8 cellular contexts compared by ENCODE assay signal in the genomic region with DNA sequence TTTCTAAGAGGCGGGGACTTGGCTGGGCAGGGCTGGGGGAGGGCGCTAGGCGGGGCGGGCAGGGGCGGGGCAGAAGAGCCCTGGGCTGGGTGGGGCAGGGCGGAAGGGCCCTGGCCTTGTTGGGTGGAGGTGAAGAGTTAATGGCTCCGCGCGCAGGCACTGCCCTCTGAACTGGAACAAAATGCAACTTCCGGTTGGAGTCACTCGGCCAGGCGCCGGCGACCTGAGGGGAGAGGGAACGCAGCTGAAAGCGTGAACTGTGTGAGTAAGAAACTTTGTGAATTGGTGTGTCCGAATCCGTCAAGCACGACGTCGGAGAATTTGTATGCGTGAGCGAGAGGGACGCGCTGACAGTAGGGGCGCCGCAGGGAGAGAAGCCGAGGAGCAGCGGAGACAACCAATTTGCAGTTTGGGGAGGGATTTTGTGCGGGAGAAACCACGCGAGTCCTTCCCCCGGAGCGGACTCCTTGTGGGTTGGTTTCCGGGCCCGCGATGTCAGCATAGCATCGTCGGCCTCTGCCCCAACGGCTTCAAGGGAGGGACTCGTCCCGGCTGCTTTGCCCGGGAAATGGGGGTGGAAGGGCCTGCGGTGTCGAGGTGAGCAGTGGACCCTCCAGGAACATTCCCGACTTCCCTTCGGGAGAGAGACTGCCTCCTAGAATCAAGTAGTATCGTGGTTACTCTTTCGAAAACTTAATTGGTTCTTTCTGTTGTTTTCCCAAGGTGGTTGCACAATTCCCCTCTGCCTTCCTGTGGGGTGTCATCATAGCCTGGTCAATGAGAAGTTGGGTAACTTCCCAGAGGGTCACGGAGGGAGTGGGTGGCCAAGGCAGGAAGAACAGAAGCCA. TPM values are rescaled to one million over a fixed set of nuclear protein-coding genes. Genes with fewer than 3 reads are reported as not detected.
A peak's percentile ranks its signal among the peaks of the same experiment; 100 is the strongest.
DNase-seq lines count a peak whose midpoint lies in the region; ATAC-seq and TF ChIP-seq lines count a peak whose summit lies in the region.

A gene with protein sequence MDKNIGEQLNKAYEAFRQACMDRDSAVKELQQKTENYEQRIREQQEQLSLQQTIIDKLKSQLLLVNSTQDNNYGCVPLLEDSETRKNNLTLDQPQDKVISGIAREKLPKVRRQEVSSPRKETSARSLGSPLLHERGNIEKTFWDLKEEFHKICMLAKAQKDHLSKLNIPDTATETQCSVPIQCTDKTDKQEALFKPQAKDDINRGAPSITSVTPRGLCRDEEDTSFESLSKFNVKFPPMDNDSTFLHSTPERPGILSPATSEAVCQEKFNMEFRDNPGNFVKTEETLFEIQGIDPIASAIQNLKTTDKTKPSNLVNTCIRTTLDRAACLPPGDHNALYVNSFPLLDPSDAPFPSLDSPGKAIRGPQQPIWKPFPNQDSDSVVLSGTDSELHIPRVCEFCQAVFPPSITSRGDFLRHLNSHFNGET (plus strand): TSS at position 203 of the 848 bp plus-strand sequence. CDS start 19,235 bp downstream, outside the sequence.

- H3K4me3 Mint-ChIP-seq in HFFc6, result peak within 1 kb of the TSS; percentile 99
- H3K4me3 Mint-ChIP-seq in activated naive CD4-positive, alpha-beta T cell treated with anti-CD3 and anti-CD28 coated beads, Interleukin-2, amount 50 U/mL, for 24 hours, result peak within 1 kb of the TSS; percentile 98

- H3K27me3 ChIP-seq in testis, result no peaks in the 10 kb centered on the region

- no peaks in the 10 kb centered on the region for H3K9me3 ChIP-seq in testis

- peak; percentile 97 for ATAC-seq in SK-N-SH treated with all-trans-retinoic acid at 6 μM for 48 hours
- ATAC-seq in omental fat pad (ENCODE audit: low FRiP score), result peak; percentile 97

- DNase-seq in GM04504 (ENCODE audit: low read depth) (peak; percentile 99), HFFc6 (peak; percentile 89), NB4 (ENCODE audit: low read depth) (peak; percentile 98), glomerular endothelial cell (ENCODE audit: extremely low read depth, low read depth, low spot score) (no peak), omental fat pad (ENCODE audit: low spot score) (peak; percentile 82), testis (peak; percentile 96)

- peaks cover 8% of the 10 kb centered on the region for H3K27me3 Mint-ChIP-seq in HFFc6 (ENCODE audit: insufficient read depth)
- H3K27me3 Mint-ChIP-seq in activated naive CD4-positive, alpha-beta T cell treated with anti-CD3 and anti-CD28 coated beads, Interleukin-2, amount 50 U/mL, for 24 hours, result no peaks in the 10 kb centered on the region

- TF ChIP-seq POLR2A in NB4 (IDR thresholded peaks at IDR 0.05; ENCODE audit: extremely low read depth, insufficient read length), result peak; percentile 93
- peak; percentile 76 for TF ChIP-seq POLR2A in testis (IDR thresholded peaks at IDR 0.05)

- H3K27ac Mint-ChIP-seq in HFFc6, result peak within 1 kb of the TSS; percentile 100
- peak within 1 kb of the TSS; percentile 98 for H3K27ac Mint-ChIP-seq in activated naive CD4-positive, alpha-beta T cell treated with anti-CD3 and anti-CD28 coated beads, Interleukin-2, amount 50 U/mL, for 24 hours

- H3K4me3 ChIP-seq in NB4 (ENCODE audit: low read depth, low read length) (peak within 1 kb of the TSS; percentile 77), testis (peak within 1 kb of the TSS; percentile 90 to 97)

- peak; percentile 23; the same call in 1 of the 2 replicates for TF ChIP-seq CTCF in HFFc6 (IDR thresholded peaks at IDR 0.05)
- no peak for TF ChIP-seq CTCF in NB4 (IDR thresholded peaks at IDR 0.05; ENCODE audit: low read depth, low read length)
- TF ChIP-seq CTCF in omental fat pad (IDR thresholded peaks at IDR 0.05), result no peak
- TF ChIP-seq CTCF in testis (IDR thresholded peaks at IDR 0.05), result peak in 1 of 3 experiments; percentile 3

- H3K9me3 Mint-ChIP-seq in HFFc6, result no peaks in the 10 kb centered on the region
- H3K9me3 Mint-ChIP-seq in activated naive CD4-positive, alpha-beta T cell treated with anti-CD3 and anti-CD28 coated beads, Interleukin-2, amount 50 U/mL, for 24 hours, result no peaks in the 10 kb centered on the region

- H3K4me1 Mint-ChIP-seq in HFFc6 (ENCODE audit: low read depth), result peaks cover 46% of the 10 kb centered on the region
- peaks cover 56% of the 10 kb centered on the region for H3K4me1 Mint-ChIP-seq in activated naive CD4-positive, alpha-beta T cell treated with anti-CD3 and anti-CD28 coated beads, Interleukin-2, amount 50 U/mL, for 24 hours

- intact Hi-C loops in testis (cut with DNase I; ENCODE audit: low total_unique reads), result no loop called here

- no peaks in the 10 kb centered on the region for H3K36me3 ChIP-seq in testis (ENCODE audit: low read depth, missing control alignments)

- peaks cover 11% of the 10 kb centered on the region for H3K4me1 ChIP-seq in testis

- 0% methylated on average over 36 to 50 of the region's 50 CpGs for WGBS in testis, 2 donors

- peaks cover 25% of the 10 kb centered on the region for H3K36me3 Mint-ChIP-seq in HFFc6 (ENCODE audit: low read depth)
- peaks cover 21% of the 10 kb centered on the region for H3K36me3 Mint-ChIP-seq in activated naive CD4-positive, alpha-beta T cell treated with anti-CD3 and anti-CD28 coated beads, Interleukin-2, amount 50 U/mL, for 24 hours

- H3K27ac ChIP-seq in testis, result peak within 1 kb of the TSS; percentile 90 to 91

TF ChIP-seq in SK-N-SH treated with all-trans-retinoic acid at 6 μM for 48 hours, 23 proteins besides CTCF, POLR2A, EP300 and RAD21:
- TF ChIP-seq CSDC2 (CRISPR knock-in tag; IDR thresholded peaks at IDR 0.05) (no peak), GLIS3 (CRISPR knock-in tag; IDR thresholded peaks at IDR 0.05) (no peak), SNAI2 (CRISPR knock-in tag; IDR thresholded peaks at IDR 0.05) (no peak), ZFP3 (CRISPR knock-in tag; IDR thresholded peaks at IDR 0.05) (no peak), ZC3H10 (CRISPR knock-in tag; IDR thresholded peaks at IDR 0.05) (no peak), OSR1 (CRISPR knock-in tag; IDR thresholded peaks at IDR 0.05) (no peak), ZNF8 (CRISPR knock-in tag; IDR thresholded peaks at IDR 0.05) (no peak), ZFP30 (CRISPR knock-in tag; IDR thresholded peaks at IDR 0.05) (no peak), PPARA (CRISPR knock-in tag; IDR thresholded peaks at IDR 0.05; ENCODE audit: borderline replicate concordance) (no peak), ISL1 (CRISPR knock-in tag; IDR thresholded peaks at IDR 0.05) (no peak), ZNF565 (CRISPR knock-in tag; conservative IDR thresholded peaks at IDR 0.05; ENCODE audit: low read depth) (no peak)
- TF ChIP-seq, protein P1, sequence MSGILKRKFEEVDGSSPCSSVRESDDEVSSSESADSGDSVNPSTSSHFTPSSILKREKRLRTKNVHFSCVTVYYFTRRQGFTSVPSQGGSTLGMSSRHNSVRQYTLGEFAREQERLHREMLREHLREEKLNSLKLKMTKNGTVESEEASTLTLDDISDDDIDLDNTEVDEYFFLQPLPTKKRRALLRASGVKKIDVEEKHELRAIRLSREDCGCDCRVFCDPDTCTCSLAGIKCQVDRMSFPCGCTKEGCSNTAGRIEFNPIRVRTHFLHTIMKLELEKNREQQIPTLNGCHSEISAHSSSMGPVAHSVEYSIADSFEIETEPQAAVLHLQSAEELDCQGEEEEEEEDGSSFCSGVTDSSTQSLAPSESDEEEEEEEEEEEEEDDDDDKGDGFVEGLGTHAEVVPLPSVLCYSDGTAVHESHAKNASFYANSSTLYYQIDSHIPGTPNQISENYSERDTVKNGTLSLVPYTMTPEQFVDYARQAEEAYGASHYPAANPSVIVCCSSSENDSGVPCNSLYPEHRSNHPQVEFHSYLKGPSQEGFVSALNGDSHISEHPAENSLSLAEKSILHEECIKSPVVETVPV (CRISPR knock-in tag; IDR thresholded peaks at IDR 0.05), result no peak
- TF ChIP-seq, protein P2, sequence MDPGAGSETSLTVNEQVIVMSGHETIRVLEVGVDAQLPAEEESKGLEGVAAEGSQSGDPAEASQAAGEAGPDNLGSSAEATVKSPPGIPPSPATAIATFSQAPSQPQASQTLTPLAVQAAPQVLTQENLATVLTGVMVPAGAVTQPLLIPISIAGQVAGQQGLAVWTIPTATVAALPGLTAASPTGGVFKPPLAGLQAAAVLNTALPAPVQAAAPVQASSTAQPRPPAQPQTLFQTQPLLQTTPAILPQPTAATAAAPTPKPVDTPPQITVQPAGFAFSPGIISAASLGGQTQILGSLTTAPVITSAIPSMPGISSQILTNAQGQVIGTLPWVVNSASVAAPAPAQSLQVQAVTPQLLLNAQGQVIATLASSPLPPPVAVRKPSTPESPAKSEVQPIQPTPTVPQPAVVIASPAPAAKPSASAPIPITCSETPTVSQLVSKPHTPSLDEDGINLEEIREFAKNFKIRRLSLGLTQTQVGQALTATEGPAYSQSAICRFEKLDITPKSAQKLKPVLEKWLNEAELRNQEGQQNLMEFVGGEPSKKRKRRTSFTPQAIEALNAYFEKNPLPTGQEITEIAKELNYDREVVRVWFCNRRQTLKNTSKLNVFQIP (CRISPR knock-in tag; IDR thresholded peaks at IDR 0.05; ENCODE audit: borderline replicate concordance, low read depth), result no peak
- TF ChIP-seq, protein P3, sequence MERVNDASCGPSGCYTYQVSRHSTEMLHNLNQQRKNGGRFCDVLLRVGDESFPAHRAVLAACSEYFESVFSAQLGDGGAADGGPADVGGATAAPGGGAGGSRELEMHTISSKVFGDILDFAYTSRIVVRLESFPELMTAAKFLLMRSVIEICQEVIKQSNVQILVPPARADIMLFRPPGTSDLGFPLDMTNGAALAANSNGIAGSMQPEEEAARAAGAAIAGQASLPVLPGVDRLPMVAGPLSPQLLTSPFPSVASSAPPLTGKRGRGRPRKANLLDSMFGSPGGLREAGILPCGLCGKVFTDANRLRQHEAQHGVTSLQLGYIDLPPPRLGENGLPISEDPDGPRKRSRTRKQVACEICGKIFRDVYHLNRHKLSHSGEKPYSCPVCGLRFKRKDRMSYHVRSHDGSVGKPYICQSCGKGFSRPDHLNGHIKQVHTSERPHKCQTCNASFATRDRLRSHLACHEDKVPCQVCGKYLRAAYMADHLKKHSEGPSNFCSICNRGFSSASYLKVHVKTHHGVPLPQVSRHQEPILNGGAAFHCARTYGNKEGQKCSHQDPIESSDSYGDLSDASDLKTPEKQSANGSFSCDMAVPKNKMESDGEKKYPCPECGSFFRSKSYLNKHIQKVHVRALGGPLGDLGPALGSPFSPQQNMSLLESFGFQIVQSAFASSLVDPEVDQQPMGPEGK (CRISPR knock-in tag; IDR thresholded peaks at IDR 0.05; ENCODE audit: borderline replicate concordance), result no peak

RNA-seq across cellular contexts. Expression of the gene that starts here (rescaled TPM):
- total RNA-seq in HFFc6 (2021; fragmentation: NEBNext Ultra II Directional; extraction: Animal tissue kit (Norgen Biotek cat#: 25700)), result 10 to 100 TPM; 28.9 to 38.9 (median 36.5) TPM
- total RNA-seq in glomerular endothelial cell, result 178 and 252 TPM in 2 replicates
- 100 to 1,000 TPM; 102 to 143 (median 121) TPM for total RNA-seq in omental fat pad
- 10 to 100 TPM; 52.8 to 63.6 TPM for total RNA-seq in testis
- polyA plus RNA-seq in testis (ENCODE audit: insufficient read depth, low read depth, low replicate concordance), result 34.7 TPM
